In genomic region chr3:119418091-119418512, GRCh38 we compare ENCODE assay signal across 19 cellular contexts.
"Had no signal": no experiment of that assay in that cellular context is flagged by ENCODE, and none has a peak within 500 bp of the region (broad histone marks: within the 10 kb centered on the region; RNA-seq: fewer than 3 reads in every experiment).

No MANE protein-coding gene starts in this region.

- H3K27me3 ChIP-seq: gastrocnemius medialis, spleen, upper lobe of left lung had no signal

- H3K36me3 ChIP-seq: gastrocnemius medialis had no signal

- H3K27ac ChIP-seq: gastrocnemius medialis, psoas muscle, spleen had no signal

- H3K4me3 ChIP-seq: gastrocnemius medialis, psoas muscle, spleen, upper lobe of left lung had no signal

- H3K4me3 Mint-ChIP-seq: activated CD4-positive, alpha-beta T cell treated with anti-CD3 and anti-CD28 coated beads, Interleukin-2, amount 10 ng/mL, durations not matched to agents 24 days and 14 days; activated naive CD8-positive, alpha-beta T cell; brain; dendritic cell treated with granulocyte-macrophage colony-stimulating factor and Interleukin-4, amounts not matched to agents 40 ng/mL and 50 ng/mL, for 4 days; stimulated activated naive CD8-positive, alpha-beta T cell treated with anti-CD3 and anti-CD28 coated beads, Interleukin-15, amount 100 ng/mL, for 72 hours; T-helper 2 cell treated with Interferon-gamma antibody and Interleukin-4, amounts not matched to agents 5 μg/mL and 100 μg/mL, for 36 hours had no signal

- H3K27ac Mint-ChIP-seq: activated CD4-positive, alpha-beta T cell treated with anti-CD3 and anti-CD28 coated beads, Interleukin-2, amount 10 ng/mL, durations not matched to agents 24 days and 14 days; activated naive CD8-positive, alpha-beta T cell; brain; dendritic cell treated with granulocyte-macrophage colony-stimulating factor and Interleukin-4, amounts not matched to agents 40 ng/mL and 50 ng/mL, for 4 days; stimulated activated naive CD8-positive, alpha-beta T cell treated with anti-CD3 and anti-CD28 coated beads, Interleukin-15, amount 100 ng/mL, for 72 hours; T-helper 2 cell treated with Interferon-gamma antibody and Interleukin-4, amounts not matched to agents 5 μg/mL and 100 μg/mL, for 36 hours had no signal

- H3K9me3 ChIP-seq: gastrocnemius medialis, psoas muscle, spleen, upper lobe of left lung had no signal

- H3K27me3 Mint-ChIP-seq: activated CD4-positive, alpha-beta T cell treated with anti-CD3 and anti-CD28 coated beads, Interleukin-2, amount 10 ng/mL, durations not matched to agents 24 days and 14 days; activated naive CD8-positive, alpha-beta T cell; dendritic cell treated with granulocyte-macrophage colony-stimulating factor and Interleukin-4, amounts not matched to agents 40 ng/mL and 50 ng/mL, for 4 days; stimulated activated naive CD8-positive, alpha-beta T cell treated with anti-CD3 and anti-CD28 coated beads, Interleukin-15, amount 100 ng/mL, for 72 hours had no signal

- H3K36me3 Mint-ChIP-seq: activated naive CD8-positive, alpha-beta T cell; brain had no signal

- H3K9me3 Mint-ChIP-seq: activated CD4-positive, alpha-beta T cell treated with anti-CD3 and anti-CD28 coated beads, Interleukin-2, amount 10 ng/mL, durations not matched to agents 24 days and 14 days; brain; dendritic cell treated with granulocyte-macrophage colony-stimulating factor and Interleukin-4, amounts not matched to agents 40 ng/mL and 50 ng/mL, for 4 days; T-helper 2 cell treated with Interferon-gamma antibody and Interleukin-4, amounts not matched to agents 5 μg/mL and 100 μg/mL, for 36 hours had no signal

- DNase-seq: activated CD4-positive, alpha-beta T cell treated with anti-CD3 and anti-CD28 coated beads, Interleukin-2, amount 10 ng/mL, durations not matched to agents 24 days and 14 days; activated CD4-positive, CD25-positive, alpha-beta regulatory T cell; activated gamma-delta T cell treated with Interleukin-2 at 50 U/mL for 16 hours; amygdala; cerebellar nuclear complex; effector memory CD4-positive, alpha-beta T cell; gastrocnemius medialis; kidney; midbrain; psoas muscle; spleen; stimulated activated naive CD8-positive, alpha-beta T cell treated with anti-CD3 and anti-CD28 coated beads, Interleukin-15, amount 100 ng/mL, for 72 hours; SW 1271; upper lobe of left lung had no signal

- H3K4me1 ChIP-seq: gastrocnemius medialis, psoas muscle, spleen, upper lobe of left lung had no signal

- H3K4me1 Mint-ChIP-seq: brain; stimulated activated naive CD8-positive, alpha-beta T cell treated with anti-CD3 and anti-CD28 coated beads, Interleukin-15, amount 100 ng/mL, for 72 hours had no signal

- ATAC-seq: gastrocnemius medialis; psoas muscle; sciatic nerve; stimulated activated naive CD8-positive, alpha-beta T cell treated with anti-CD3 and anti-CD28 coated beads, Interleukin-15, amount 100 ng/mL, for 72 hours had no signal
